15 cellular contexts compared by ENCODE assay signal in the genomic region with DNA sequence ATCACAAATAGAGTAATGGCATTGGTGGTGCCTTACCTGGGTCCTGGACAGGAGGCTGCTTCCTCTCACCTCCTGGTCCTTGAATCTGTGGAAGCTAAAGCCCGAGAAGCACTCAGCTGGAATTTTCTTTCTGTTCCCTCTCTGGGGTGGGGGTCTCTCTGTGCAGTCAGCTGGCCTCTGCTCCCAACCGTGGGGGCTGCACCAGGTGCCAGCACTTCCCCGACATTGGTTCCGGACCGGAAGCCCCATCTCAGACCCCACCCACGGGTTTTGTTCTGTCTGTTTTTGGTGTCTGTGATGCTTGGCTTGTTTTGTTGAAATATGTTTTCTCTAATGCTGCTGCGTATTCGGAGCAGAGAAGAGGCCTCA.
DNase-seq lines count a peak whose midpoint lies in the region; ATAC-seq and TF ChIP-seq lines count a peak whose summit lies in the region.
"Had no signal": no experiment of that assay in that cellular context is flagged by ENCODE, and none has a peak within 500 bp of the region (broad histone marks: within the 10 kb centered on the region; RNA-seq: fewer than 3 reads in every experiment).

No MANE protein-coding gene starts in this region.

- H3K4me3 Mint-ChIP-seq in MCF 10A (ENCODE audit: unreplicated experiment), result peak overlapping the region; percentile 28
- H3K4me3 Mint-ChIP-seq in activated CD4-positive, alpha-beta T cell treated with anti-CD3 and anti-CD28 coated beads for 36 hours, result no peak overlapping the region
- H3K4me3 Mint-ChIP-seq: natural killer cell treated with Interleukin-12 subunit alpha and Interleukin-12 subunit beta and Interleukin-15 and Interleukin-18, amount 100 ng/mL, for 72 hours had no signal

- intact Hi-C loops in MCF 10A (cut with micrococcal nuclease) (no loop called here), lower lobe of right lung (cut with DNase I) (no loop called here), testis (cut with DNase I; ENCODE audit: low total_unique reads) (no loop called here)
- intact Hi-C loops in activated CD4-positive, alpha-beta T cell treated with anti-CD3 and anti-CD28 coated beads for 36 hours (cut with DNase I, micrococcal nuclease), result no loop called here

- TF ChIP-seq POLR2A in testis (IDR thresholded peaks at IDR 0.05), result no peak

- no peaks in the 10 kb centered on the region for H3K36me3 Mint-ChIP-seq in MCF 10A (ENCODE audit: insufficient read depth, unreplicated experiment)
- H3K36me3 Mint-ChIP-seq in activated CD4-positive, alpha-beta T cell treated with anti-CD3 and anti-CD28 coated beads for 36 hours (ENCODE audit: low read depth), result no peaks in the 10 kb centered on the region
- H3K36me3 Mint-ChIP-seq: natural killer cell treated with Interleukin-12 subunit alpha and Interleukin-12 subunit beta and Interleukin-15 and Interleukin-18, amount 100 ng/mL, for 72 hours had no signal

- H3K9me3 Mint-ChIP-seq in MCF 10A (ENCODE audit: unreplicated experiment), result no peaks in the 10 kb centered on the region
- peaks cover 6% of the 10 kb centered on the region for H3K9me3 Mint-ChIP-seq in activated CD4-positive, alpha-beta T cell treated with anti-CD3 and anti-CD28 coated beads for 36 hours (ENCODE audit: low read depth)
- H3K9me3 Mint-ChIP-seq: natural killer cell treated with Interleukin-12 subunit alpha and Interleukin-12 subunit beta and Interleukin-15 and Interleukin-18, amount 100 ng/mL, for 72 hours had no signal

- no peaks in the 10 kb centered on the region for H3K27me3 Mint-ChIP-seq in MCF 10A (ENCODE audit: insufficient read depth, unreplicated experiment)
- H3K27me3 Mint-ChIP-seq in activated CD4-positive, alpha-beta T cell treated with anti-CD3 and anti-CD28 coated beads for 36 hours, result peaks cover 22% of the 10 kb centered on the region

- no peak for TF ChIP-seq CTCF in HFF-Myc (IDR thresholded peaks at IDR 0.05; ENCODE audit: low read depth, low read length, missing control alignments)
- TF ChIP-seq CTCF in MCF 10A (IDR thresholded peaks at IDR 0.05; ENCODE audit: unreplicated experiment), result no peak
- TF ChIP-seq CTCF in lower lobe of right lung (IDR thresholded peaks at IDR 0.05), result no peak
- no peak for TF ChIP-seq CTCF in testis (IDR thresholded peaks at IDR 0.05)

- H3K36me3 ChIP-seq in lower lobe of right lung (no peaks in the 10 kb centered on the region), testis (ENCODE audit: low read depth, missing control alignments) (no peaks in the 10 kb centered on the region)

- H3K27ac ChIP-seq in lower lobe of right lung, result peak overlapping the region; percentile 9
- H3K27ac ChIP-seq in testis, result peak overlapping the region; percentile 7 to 83

- DNase-seq in HFF-Myc (ENCODE audit: extremely low read depth, low read depth) (no peak), MCF 10A (ENCODE audit: unreplicated experiment) (no peak), lower lobe of right lung (no peak), testis (no peak)
- no peak for DNase-seq in activated CD4-positive, alpha-beta T cell treated with anti-CD3 and anti-CD28 coated beads for 36 hours
- DNase-seq: activated CD4-positive, CD25-positive, alpha-beta regulatory T cell treated with anti-CD3 and anti-CD28 coated beads, Interleukin-2, amount 50 U/mL, for 72 hours; Caco-2; NCI-H1048; NCI-H524 treated with DMSO at 0.1 percent for 48 hours; OCI-M1; stimulated activated naive CD4-positive, alpha-beta T cell treated with Interleukin-2 at 50 U/mL for 16 hours had no signal

- peak overlapping the region; percentile 51 for H3K27ac Mint-ChIP-seq in MCF 10A (ENCODE audit: low read depth, unreplicated experiment)
- H3K27ac Mint-ChIP-seq in activated CD4-positive, alpha-beta T cell treated with anti-CD3 and anti-CD28 coated beads for 36 hours, result no peak overlapping the region
- H3K27ac Mint-ChIP-seq: natural killer cell treated with Interleukin-12 subunit alpha and Interleukin-12 subunit beta and Interleukin-15 and Interleukin-18, amount 100 ng/mL, for 72 hours had no signal

- no peaks in the 10 kb centered on the region for H3K27me3 ChIP-seq in lower lobe of right lung (ENCODE audit: low read depth)
- H3K27me3 ChIP-seq in testis, result no peaks in the 10 kb centered on the region

- H3K4me1 Mint-ChIP-seq in MCF 10A (ENCODE audit: insufficient read depth, unreplicated experiment), result peaks cover 9% of the 10 kb centered on the region
- H3K4me1 Mint-ChIP-seq in activated CD4-positive, alpha-beta T cell treated with anti-CD3 and anti-CD28 coated beads for 36 hours, result no peaks in the 10 kb centered on the region

- H3K9me3 ChIP-seq in lower lobe of right lung (peaks cover 5% of the 10 kb centered on the region), testis (no peaks in the 10 kb centered on the region)
- H3K9me3 ChIP-seq: Caco-2 had no signal

- 50 to 55% methylated on average over 8 of the region's 8 CpGs for WGBS in testis, 2 donors

- H3K4me1 ChIP-seq in lower lobe of right lung (no peaks in the 10 kb centered on the region), testis (peaks cover 20% of the 10 kb centered on the region)
- H3K4me1 ChIP-seq: Caco-2 had no signal

- H3K4me3 ChIP-seq in HFF-Myc (replicated peaks; ENCODE audit: low read depth, low read length), result peak overlapping the region; percentile 8
- no peak overlapping the region for H3K4me3 ChIP-seq in lower lobe of right lung
- no peak overlapping the region for H3K4me3 ChIP-seq in testis
- H3K4me3 ChIP-seq: K562 had no signal

- POLR2A ChIA-PET in MCF 10A (lab: Yijun Ruan, JAX), result interaction anchor here (1.2 kb wide), 1 partner anchor 27 kb away, joined by 4 read pairs; no protein-coding TSS in a partner anchor
- POLR2A ChIA-PET in activated CD4-positive, alpha-beta T cell treated with anti-CD3 and anti-CD28 coated beads for 36 hours (lab: Charles Lee), result no interaction called here

- ATAC-seq in lower lobe of right lung (no peak), HG03571 (IDR thresholded peaks at IDR 0.05; ENCODE audit: unreplicated experiment) (no peak), HG02763 (IDR thresholded peaks at IDR 0.05; ENCODE audit: unreplicated experiment) (no peak)
- no peak for ATAC-seq in activated CD4-positive, alpha-beta T cell treated with anti-CD3 and anti-CD28 coated beads for 36 hours
- ATAC-seq: K562; natural killer cell treated with Interleukin-12 subunit alpha and Interleukin-12 subunit beta and Interleukin-15 and Interleukin-18, amount 100 ng/mL, for 72 hours had no signal

- BruUV-seq in MCF 10A (replicated peaks; lab: Mats Ljungman, UMichigan), result no TSS peak

- CTCF ChIA-PET in MCF 10A (lab: Yijun Ruan, JAX), result interaction anchor here (0.6 to 1.0 kb wide), 3 partner anchors 29 to 335 kb away, joined by 3 to 5 read pairs (median 4); no protein-coding TSS in a partner anchor
- CTCF ChIA-PET in activated CD4-positive, alpha-beta T cell treated with anti-CD3 and anti-CD28 coated beads for 36 hours (lab: Charles Lee), result no interaction called here
